Comparison of ENCODE assay signal across 9 cellular contexts in genomic region chr2:25453199-25453903, GRCh38.
DNase-seq lines count a peak whose midpoint lies in the region; ATAC-seq, FAIRE-seq and TF ChIP-seq lines count a peak whose summit lies in the region.
"Had no signal": no experiment of that assay in that cellular context is flagged by ENCODE, and none has a peak within 500 bp of the region (broad histone marks: within the 10 kb centered on the region; RNA-seq: fewer than 3 reads in every experiment).

No MANE protein-coding gene starts in this region.

- H3K9me2 ChIP-seq in PC-3 (replicated peaks; ENCODE audit: low read length) = no peaks in the 10 kb centered on the region

- H3F3A ChIP-seq in PC-3 (ENCODE audit: low read length, unreplicated experiment) = no peaks in the 10 kb centered on the region

- peaks cover 34% of the 10 kb centered on the region for H3K4me1 Mint-ChIP-seq in activated T-cell treated with anti-CD3 and anti-CD28 coated beads, Interleukin-2, amount 50 U/mL, for 24 hours (ENCODE audit: low read depth)

- H3K27me3 Mint-ChIP-seq in activated T-cell treated with anti-CD3 and anti-CD28 coated beads, Interleukin-2, amount 50 U/mL, for 24 hours = no peaks in the 10 kb centered on the region

- H3K4me1 ChIP-seq in PC-3 (ENCODE audit: insufficient read depth, low read length) = no peaks in the 10 kb centered on the region

- FAIRE-seq in HTR-8/SVneo (lab: Jason Lieb, UNC) = no peak
- FAIRE-seq: endometrium had no signal

- CTCF ChIA-PET in PC-3 (lab: Charles Lee) = no interaction called here

- intact Hi-C loops in PC-3 (cut with micrococcal nuclease) = no loop called here

- H3K9me3 ChIP-seq in PC-3 (ENCODE audit: low read length) = no peaks in the 10 kb centered on the region
- H3K9me3 ChIP-seq: neutrophil had no signal

- H3K27me3 ChIP-seq in PC-3 (ENCODE audit: low read length) = no peaks in the 10 kb centered on the region
- H3K27me3 ChIP-seq: neutrophil had no signal

- POLR2A ChIA-PET in PC-3 (lab: Charles Lee; ENCODE audit: unreplicated experiment) = interaction anchor here (0.6 kb wide), 1 partner anchor 12 kb away, joined by 8 read pairs; no protein-coding TSS in a partner anchor

- peak; percentile 33 for DNase-seq in activated T-cell treated with anti-CD3 and anti-CD28 coated beads, Interleukin-2, amount 50 U/mL, for 24 hours
- peak; percentile 4 to 15 for DNase-seq in stimulated activated CD4-positive, alpha-beta T cell treated with anti-CD3 and anti-CD28 coated beads, Interleukin-4, amount 100 ng/mL, for 48 hours (ENCODE audit: low read depth in 2 of 2)
- DNase-seq in HTR-8/SVneo (ENCODE audit: insufficient read length, low spot score) = no peak
- DNase-seq in OCI-M2 (lab: John Stamatoyannopoulos, UW; ENCODE audit: unreplicated experiment) = no peak
- no peak for DNase-seq in PC-3

- no peak overlapping the region for H2AFZ ChIP-seq in PC-3 (ENCODE audit: low read length)

- H3K9ac ChIP-seq in PC-3 (ENCODE audit: low read length) = no peak overlapping the region

- peak overlapping the region; percentile 49 for H3K4me3 Mint-ChIP-seq in activated T-cell treated with anti-CD3 and anti-CD28 coated beads, Interleukin-2, amount 50 U/mL, for 24 hours

- TF ChIP-seq CTCF in PC-3 (conservative IDR thresholded peaks at IDR 0.05; ENCODE audit: low read depth, low read length) = no peak

- ATAC-seq in GM19043 (IDR thresholded peaks at IDR 0.05; ENCODE audit: low read depth, unreplicated experiment) = peak; percentile 83
- peak; percentile 77 for ATAC-seq in HG02870 (IDR thresholded peaks at IDR 0.05; ENCODE audit: unreplicated experiment)
- no peak for ATAC-seq in PC-3

- H3K27ac Mint-ChIP-seq in activated T-cell treated with anti-CD3 and anti-CD28 coated beads, Interleukin-2, amount 50 U/mL, for 24 hours = peak overlapping the region; percentile 95

- H3K36me3 Mint-ChIP-seq in activated T-cell treated with anti-CD3 and anti-CD28 coated beads, Interleukin-2, amount 50 U/mL, for 24 hours (ENCODE audit: low read depth) = peaks cover 25% of the 10 kb centered on the region

- H3K4me2 ChIP-seq in PC-3 (ENCODE audit: low read length) = no peak overlapping the region

- no peaks in the 10 kb centered on the region for H3K36me3 ChIP-seq in PC-3 (ENCODE audit: low read depth, low read length)
- H3K36me3 ChIP-seq: neutrophil had no signal

- no TSS peak for BruUV-seq in PC-3 (replicated peaks; lab: Mats Ljungman, UMichigan)

- H3K4me3 ChIP-seq in PC-3 (ENCODE audit: low read length) = no peak overlapping the region

- H3K9me3 Mint-ChIP-seq in activated T-cell treated with anti-CD3 and anti-CD28 coated beads, Interleukin-2, amount 50 U/mL, for 24 hours = no peaks in the 10 kb centered on the region

- H3K27ac ChIP-seq in PC-3 (ENCODE audit: low read length) = no peak overlapping the region
- H3K27ac ChIP-seq: neutrophil had no signal

- H4K20me1 ChIP-seq in PC-3 (ENCODE audit: low read length) = no peaks in the 10 kb centered on the region

- no peaks in the 10 kb centered on the region for H3K79me2 ChIP-seq in PC-3 (ENCODE audit: low read length)

Comparison
In these comparisons a context has a peak if more than half of its experiments do, and no peak if none do; other contexts are left out.
1. DNase-seq: peak in activated T-cell treated with anti-CD3 and anti-CD28 coated beads, Interleukin-2, amount 50 U/mL, for 24 hours (single experiment) and stimulated activated CD4-positive, alpha-beta T cell treated with anti-CD3 and anti-CD28 coated beads, Interleukin-4, amount 100 ng/mL, for 48 hours (2 of 2); none in HTR-8/SVneo (single experiment), OCI-M2 (single experiment) and PC-3 (single experiment).